19 cellular contexts compared by ENCODE assay signal in genomic region chr12:47750229-47750798, GRCh38. TPM values are rescaled to one million over a fixed set of nuclear protein-coding genes. Genes with fewer than 3 reads are reported as not detected.
DNase-seq lines count a peak whose midpoint lies in the region; ATAC-seq, FAIRE-seq and TF ChIP-seq lines count a peak whose summit lies in the region.
"Had no signal": no experiment of that assay in that cellular context is flagged by ENCODE, and none has a peak within 500 bp of the region (broad histone marks: within the 10 kb centered on the region; RNA-seq: fewer than 3 reads in every experiment).

No MANE protein-coding gene starts in this region.

- H3K27ac Mint-ChIP-seq in CD14-positive monocyte (no peak overlapping the region), nephron progenitor cell (no peak overlapping the region)
- H3K27ac Mint-ChIP-seq: CD8-positive, alpha-beta memory T cell had no signal

- H3K9me3 Mint-ChIP-seq in CD14-positive monocyte (peaks cover 0 to 1% (median 0%) of the 10 kb centered on the region in 7 donors), nephron progenitor cell (no peaks in the 10 kb centered on the region)
- H3K9me3 Mint-ChIP-seq: CD8-positive, alpha-beta memory T cell had no signal

- WGBS in testis, 2 donors, result 68 to 86% methylated on average over 4 to 10 of the region's 10 CpGs

- H3K9me3 ChIP-seq in RWPE2 (ENCODE audit: severe bottlenecking), result no peaks in the 10 kb centered on the region
- H3K9me3 ChIP-seq in testis, result no peaks in the 10 kb centered on the region
- H3K9me3 ChIP-seq: HAP-1 had no signal

- intact Hi-C loops in CD14-positive monocyte (cut with micrococcal nuclease) (no loop called here), testis (cut with DNase I; ENCODE audit: low total_unique reads) (no loop called here)

- peaks cover 27% of the 10 kb centered on the region for H3K4me1 Mint-ChIP-seq in CD14-positive monocyte
- H3K4me1 Mint-ChIP-seq in nephron progenitor cell, result peaks cover 70% of the 10 kb centered on the region

- H3K4me1 ChIP-seq in RWPE2 (ENCODE audit: insufficient read depth, poor library complexity, severe bottlenecking) (peaks cover 38% of the 10 kb centered on the region), testis (peaks cover 23% of the 10 kb centered on the region)
- H3K4me1 ChIP-seq: HAP-1 had no signal

- H3K4me3 Mint-ChIP-seq in CD14-positive monocyte, result no peak overlapping the region
- peak overlapping the region; percentile 35 for H3K4me3 Mint-ChIP-seq in nephron progenitor cell
- H3K4me3 Mint-ChIP-seq: CD8-positive, alpha-beta memory T cell had no signal

- DNase-seq in CD14-positive monocyte (ENCODE audit: low spot score), result peak; percentile 64
- peak; percentile 69 for DNase-seq in MV-4-11 (lab: John Stamatoyannopoulos, UW)
- peak; percentile 56 for DNase-seq in RWPE2 (ENCODE audit: low spot score)
- no peak for DNase-seq in nephron progenitor cell
- DNase-seq in activated naive CD4-positive, alpha-beta T cell treated with anti-CD3 and anti-CD28 coated beads, Interleukin-2, amount 50 U/mL, for 16 hours, result no peak
- no peak for DNase-seq in testis
- no peak for DNase-seq in GM19239 (ENCODE audit: insufficient read length, low spot score)
- DNase-seq: ACHN; CD8-positive, alpha-beta memory T cell; GF-D8; KG1; NCI-H2029; NCI-H2171 treated with DMSO at 0.1 percent for 48 hours; PC-9 had no signal

- H3K27me3 ChIP-seq in RWPE2 (ENCODE audit: insufficient read depth, poor library complexity, severe bottlenecking) (no peaks in the 10 kb centered on the region), testis (no peaks in the 10 kb centered on the region)

- no peak for FAIRE-seq in GM19239 (lab: Jason Lieb, UNC)
- FAIRE-seq: HTR-8/SVneo had no signal

- H3K36me3 Mint-ChIP-seq in CD14-positive monocyte, result no peaks in the 10 kb centered on the region
- peaks cover 15% of the 10 kb centered on the region for H3K36me3 Mint-ChIP-seq in nephron progenitor cell (ENCODE audit: low read depth)
- H3K36me3 Mint-ChIP-seq: CD8-positive, alpha-beta memory T cell had no signal

- TF ChIP-seq POLR2A in testis (IDR thresholded peaks at IDR 0.05), result no peak

- TF ChIP-seq CTCF in CD14-positive monocyte (IDR thresholded peaks at IDR 0.05), result no peak
- TF ChIP-seq CTCF in RWPE2 (IDR thresholded peaks at IDR 0.05; ENCODE audit: poor library complexity, severe bottlenecking), result no peak
- no peak for TF ChIP-seq CTCF in nephron progenitor cell (IDR thresholded peaks at IDR 0.05)
- no peak for TF ChIP-seq CTCF in testis (IDR thresholded peaks at IDR 0.05)

- H3K36me3 ChIP-seq in RWPE2 (ENCODE audit: low read depth), result peaks cover 21% of the 10 kb centered on the region
- no peaks in the 10 kb centered on the region for H3K36me3 ChIP-seq in testis (ENCODE audit: low read depth, missing control alignments)
- H3K36me3 ChIP-seq: HAP-1 had no signal

- H3K27ac ChIP-seq in RWPE2 (ENCODE audit: poor library complexity, severe bottlenecking) (no peak overlapping the region), testis (no peak overlapping the region)
- H3K27ac ChIP-seq: PC-9 had no signal

- peaks cover 5 to 18% (median 10%) of the 10 kb centered on the region in 3 donors for H3K27me3 Mint-ChIP-seq in CD14-positive monocyte (ENCODE audit: low read depth in 3 of 3)
- H3K27me3 Mint-ChIP-seq in nephron progenitor cell (ENCODE audit: low read depth, poor library complexity), result no peaks in the 10 kb centered on the region

- no peak for ATAC-seq in RWPE2 (ENCODE audit: low read depth)
- ATAC-seq in HG03520 (IDR thresholded peaks at IDR 0.05; ENCODE audit: unreplicated experiment), result no peak
- ATAC-seq: Right ventricle myocardium inferior had no signal

- H3K4me3 ChIP-seq in RWPE2 (ENCODE audit: severe bottlenecking), result no peak overlapping the region
- H3K4me3 ChIP-seq in testis, result no peak overlapping the region
- H3K4me3 ChIP-seq: HAP-1, PC-9 had no signal

RNA-seq across cellular contexts. Expression of gene RAPGEF3, which starts 8.4 kb away (rescaled TPM):
- polyA plus RNA-seq in CD14-positive monocyte (under 1 TPM; 0.08 to 0.60 TPM), testis (ENCODE audit: insufficient read depth, low read depth, low replicate concordance) (13.9 TPM)
- 10 to 100 TPM; 24.6 to 30.2 TPM for total RNA-seq in testis

RNA-seq across cellular contexts. Expression of gene SLC48A1, which starts 22.7 kb away (rescaled TPM):
- polyA plus RNA-seq in CD14-positive monocyte (10 to 100 TPM; 15.8 to 19.6 TPM), testis (ENCODE audit: insufficient read depth, low read depth, low replicate concordance) (21.0 TPM)
- 10 to 100 TPM; 25.5 to 32.0 TPM for total RNA-seq in testis

RNA-seq across cellular contexts. Expression of gene ENDOU, which starts 25.0 kb away (rescaled TPM):
- under 1 TPM in 1 of 2 donors, not detected in 1; 0.40 TPM for polyA plus RNA-seq in CD14-positive monocyte
- under 1 TPM; 0.16 to 0.43 TPM for total RNA-seq in testis
- polyA plus RNA-seq in testis (ENCODE audit: insufficient read depth, low read depth, low replicate concordance), result 0.21 TPM
- total RNA-seq: CD8-positive, alpha-beta memory T cell; M059J; Right ventricle myocardium inferior had no signal
- polyA plus RNA-seq: CD8-positive, alpha-beta memory T cell had no signal

RNA-seq across cellular contexts. Expression of gene RPAP3, which starts 44.5 kb away (rescaled TPM):
- polyA plus RNA-seq in CD14-positive monocyte (10 to 100 TPM; 19.0 to 20.6 TPM), testis (ENCODE audit: insufficient read depth, low read depth, low replicate concordance) (12.7 TPM)
- 10 to 100 TPM; 25.0 to 32.3 TPM for total RNA-seq in testis

Comparison
In these comparisons a context has a peak if more than half of its experiments do, and no peak if none do; other contexts are left out.
1. DNase-seq: peak in CD14-positive monocyte (single experiment), MV-4-11 (single experiment) and RWPE2 (single experiment); none in nephron progenitor cell (single experiment), activated naive CD4-positive, alpha-beta T cell treated with anti-CD3 and anti-CD28 coated beads, Interleukin-2, amount 50 U/mL, for 16 hours (single experiment), testis (single experiment) and GM19239 (single experiment).